In the genomic region with DNA sequence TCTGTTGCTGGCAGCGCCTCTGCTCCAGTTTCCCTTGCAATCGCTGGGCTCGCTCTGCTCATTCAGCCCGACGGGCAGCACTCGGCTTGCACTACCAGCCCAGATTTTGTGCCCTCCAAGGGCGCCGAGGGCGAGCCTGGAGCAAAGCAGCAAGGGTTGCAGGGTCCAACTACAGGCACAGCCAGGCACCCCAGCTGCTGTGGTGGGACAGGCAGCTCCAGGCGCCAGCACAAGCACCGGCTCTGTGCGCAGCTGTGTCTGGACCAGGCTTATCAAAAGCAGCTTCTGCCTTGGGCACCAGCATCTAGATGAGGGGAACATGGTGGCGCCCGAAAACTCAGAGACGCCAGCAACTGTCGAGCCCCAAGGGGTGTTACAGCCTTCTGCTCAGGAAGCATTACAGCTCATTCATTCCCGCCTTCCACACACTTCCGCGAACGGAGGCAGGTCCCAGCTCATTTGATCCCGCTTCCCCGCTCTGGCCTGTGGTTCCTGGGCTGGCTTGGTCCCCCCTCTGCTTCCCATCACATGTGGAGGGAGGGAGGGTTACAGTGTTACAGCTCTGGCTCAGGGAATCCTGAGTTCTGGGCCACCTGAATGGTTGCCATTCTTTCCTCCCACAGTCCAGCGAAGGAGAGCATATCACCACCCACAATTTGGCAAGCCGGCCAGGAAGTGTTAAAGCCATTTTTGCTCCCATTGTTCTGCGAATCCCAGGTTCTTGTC, we compare ENCODE assay signal across 23 cellular contexts.
"Had no signal": no experiment of that assay in that cellular context is flagged by ENCODE, and none has a peak within 500 bp of the region (broad histone marks: within the 10 kb centered on the region; RNA-seq: fewer than 3 reads in every experiment).

No MANE protein-coding gene starts in this region.

- DNase-seq: activated CD4-positive, alpha-beta T cell treated with anti-CD3 and anti-CD28 coated beads for 1 hour; activated CD8-positive, alpha-beta memory T cell treated with anti-CD3 and anti-CD28 coated beads, Interleukin-2, amount 50 U/mL, for 48 hours; activated naive CD4-positive, alpha-beta T cell treated with Interleukin-2 at 50 U/mL for 16 hours; activated naive CD8-positive, alpha-beta T cell treated with anti-CD3 and anti-CD28 coated beads for 36 hours; activated T-cell treated with anti-CD3 and anti-CD28 coated beads, Interleukin-2, amount 50 U/mL, for 4 hours; central memory CD4-positive, alpha-beta T cell; colonic mucosa; dorsolateral prefrontal cortex; effector memory CD8-positive, alpha-beta T cell; esophagus squamous epithelium; gastrocnemius medialis; hippocampal formation; kidney glomerular epithelial cell; midbrain; stimulated activated CD4-positive, alpha-beta T cell treated with anti-CD3 and anti-CD28 coated beads, Interleukin-2, amount 100 ng/mL, for 24 hours; stimulated activated naive B cell treated with anti-CD40 and anti-IgM and Interleukin-4, amounts not matched to agents 10 μg/mL and 1 μg/mL and 100 μg/mL, for 72 hours; T-helper 1 cell; WERI-Rb-1 had no signal

- H3K9me3 ChIP-seq: colonic mucosa, esophagus squamous epithelium, gastrocnemius medialis, left lung, right lobe of liver had no signal

- H3K4me3 Mint-ChIP-seq: activated naive CD8-positive, alpha-beta T cell treated with anti-CD3 and anti-CD28 coated beads for 36 hours; activated T-cell treated with anti-CD3 and anti-CD28 coated beads, Interleukin-2, amount 50 U/mL, for 4 hours; effector memory CD8-positive, alpha-beta T cell; natural killer cell treated with Interleukin-12 subunit alpha and Interleukin-12 subunit beta and Interleukin-15 and Interleukin-18, amount 100 ng/mL, for 72 hours; stimulated activated naive B cell treated with anti-CD40 and anti-IgM and Interleukin-4, amounts not matched to agents 10 μg/mL and 1 μg/mL and 100 μg/mL, for 72 hours had no signal

- H3K27me3 ChIP-seq: colonic mucosa, esophagus squamous epithelium, gastrocnemius medialis, left lung, right lobe of liver had no signal

- H3K4me3 ChIP-seq: colonic mucosa, dorsolateral prefrontal cortex, esophagus squamous epithelium, gastrocnemius medialis, left lung, right lobe of liver, skin epidermis had no signal

- H3K27ac Mint-ChIP-seq: activated naive CD8-positive, alpha-beta T cell treated with anti-CD3 and anti-CD28 coated beads for 36 hours; activated T-helper 2 cell treated with anti-CD3 and anti-CD28 coated beads, Interferon-gamma antibody, Interleukin-2, Interleukin-4, amounts not matched to agents 10 μg/mL and 5 μg/mL and 100 μg/mL, durations not matched to agents 14 hours and 24 hours and 36 hours; effector memory CD8-positive, alpha-beta T cell; natural killer cell treated with Interleukin-12 subunit alpha and Interleukin-12 subunit beta and Interleukin-15 and Interleukin-18, amount 100 ng/mL, for 72 hours; stimulated activated naive B cell treated with anti-CD40 and anti-IgM and Interleukin-4, amounts not matched to agents 10 μg/mL and 1 μg/mL and 100 μg/mL, for 72 hours had no signal

- H3K36me3 ChIP-seq: colonic mucosa, esophagus squamous epithelium, gastrocnemius medialis, left lung, right lobe of liver, WERI-Rb-1 had no signal

- H3K27ac ChIP-seq: colonic mucosa, dorsolateral prefrontal cortex, esophagus squamous epithelium, gastrocnemius medialis, left lung, right lobe of liver, skin epidermis, WERI-Rb-1 had no signal

- H3K27me3 Mint-ChIP-seq: activated naive CD8-positive, alpha-beta T cell treated with anti-CD3 and anti-CD28 coated beads for 36 hours; effector memory CD8-positive, alpha-beta T cell; natural killer cell treated with Interleukin-12 subunit alpha and Interleukin-12 subunit beta and Interleukin-15 and Interleukin-18, amount 100 ng/mL, for 72 hours; stimulated activated naive B cell treated with anti-CD40 and anti-IgM and Interleukin-4, amounts not matched to agents 10 μg/mL and 1 μg/mL and 100 μg/mL, for 72 hours had no signal

- H3K4me1 ChIP-seq: colonic mucosa, esophagus squamous epithelium, gastrocnemius medialis, left lung, right lobe of liver had no signal

- H3K9me3 Mint-ChIP-seq: activated naive CD8-positive, alpha-beta T cell treated with anti-CD3 and anti-CD28 coated beads for 36 hours; activated T-cell treated with anti-CD3 and anti-CD28 coated beads, Interleukin-2, amount 50 U/mL, for 4 hours; activated T-helper 2 cell treated with anti-CD3 and anti-CD28 coated beads, Interferon-gamma antibody, Interleukin-2, Interleukin-4, amounts not matched to agents 10 μg/mL and 5 μg/mL and 100 μg/mL, durations not matched to agents 14 hours and 24 hours and 36 hours; stimulated activated naive B cell treated with anti-CD40 and anti-IgM and Interleukin-4, amounts not matched to agents 10 μg/mL and 1 μg/mL and 100 μg/mL, for 72 hours had no signal

- H3K4me1 Mint-ChIP-seq: activated naive CD8-positive, alpha-beta T cell treated with anti-CD3 and anti-CD28 coated beads for 36 hours; stimulated activated naive B cell treated with anti-CD40 and anti-IgM and Interleukin-4, amounts not matched to agents 10 μg/mL and 1 μg/mL and 100 μg/mL, for 72 hours had no signal

- H3K36me3 Mint-ChIP-seq: activated naive CD8-positive, alpha-beta T cell treated with anti-CD3 and anti-CD28 coated beads for 36 hours; natural killer cell treated with Interleukin-12 subunit alpha and Interleukin-12 subunit beta and Interleukin-15 and Interleukin-18, amount 100 ng/mL, for 72 hours; stimulated activated naive B cell treated with anti-CD40 and anti-IgM and Interleukin-4, amounts not matched to agents 10 μg/mL and 1 μg/mL and 100 μg/mL, for 72 hours had no signal
